Comparison of ENCODE assay signal across 21 cellular contexts in the genomic region with DNA sequence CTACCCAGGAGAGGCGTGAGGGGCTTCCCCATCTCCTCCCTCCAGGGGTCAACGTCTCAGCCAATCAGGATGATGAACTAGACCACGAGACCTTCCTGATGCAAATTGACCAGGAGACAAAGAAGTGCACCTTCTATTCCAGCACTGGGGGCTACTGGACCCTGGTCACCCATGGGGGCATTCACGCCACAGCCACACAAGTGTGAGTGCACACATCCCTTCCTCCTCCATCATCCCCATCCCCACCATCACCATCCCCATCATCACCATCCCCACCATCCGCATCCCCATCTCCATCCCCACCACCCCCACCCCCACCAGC. TPM values are rescaled to one million over a fixed set of nuclear protein-coding genes. Genes with fewer than 3 reads are reported as not detected.
"Had no signal": no experiment of that assay in that cellular context is flagged by ENCODE, and none has a peak within 500 bp of the region (broad histone marks: within the 10 kb centered on the region; RNA-seq: fewer than 3 reads in every experiment).

No MANE protein-coding gene starts in this region.

- ATAC-seq: Right ventricle myocardium inferior, T-cell had no signal

- H3K4me3 Mint-ChIP-seq: T-cell had no signal

- H3K27ac Mint-ChIP-seq: T-cell had no signal

- H3K27me3 ChIP-seq: MG63, SJCRH30 had no signal

- H3K9me3 ChIP-seq: MG63, Peyer's patch, SJCRH30 had no signal

- H3K9me3 Mint-ChIP-seq: T-cell had no signal

- DNase-seq: Karpas-422, KG1, MG63, NCI-H1092, NCI-H1436, NCI-H187, NCI-H2029, NCI-H2081 treated with DMSO at 0.1 percent for 48 hours, NCI-H2171, NCI-H226, NCI-H446, NCI-H510A, NCI-H524 treated with DMSO at 0.1 percent for 48 hours, PC-3, Peyer's patch, SHP77 treated with DMSO at 0.1 percent for 48 hours, SJCRH30, SW 1271, T-cell had no signal

- H3K4me3 ChIP-seq: MG63, Peyer's patch, SJCRH30 had no signal

- H3K27ac ChIP-seq: Peyer's patch, SJCRH30 had no signal

RNA-seq across cellular contexts. Expression of a gene that starts 6.8 kb away (rescaled TPM):
- total RNA-seq: RPMI7951 had no signal
